Comparison of ENCODE assay signal across 22 cellular contexts in genomic region chr6:126662966-126663365, GRCh38.
"Had no signal": no experiment of that assay in that cellular context is flagged by ENCODE, and none has a peak within 500 bp of the region (broad histone marks: within the 10 kb centered on the region; RNA-seq: fewer than 3 reads in every experiment).

No MANE protein-coding gene starts in this region.

- H3K27me3 Mint-ChIP-seq: activated CD8-positive, alpha-beta T cell treated with anti-CD3 and anti-CD28 coated beads for 36 hours; activated naive CD8-positive, alpha-beta T cell treated with anti-CD3 and anti-CD28 coated beads, Interleukin-2, amount 10 ng/mL, durations not matched to agents 7 days and 5 days had no signal

- H3K36me3 ChIP-seq: Peyer's patch, SJSA1 had no signal

- H3K27ac ChIP-seq: body of pancreas, Peyer's patch, RWPE1, SJSA1 had no signal

- H3K27ac Mint-ChIP-seq: activated CD8-positive, alpha-beta T cell treated with anti-CD3 and anti-CD28 coated beads for 36 hours; activated naive CD8-positive, alpha-beta T cell treated with anti-CD3 and anti-CD28 coated beads, Interleukin-2, amount 10 ng/mL, durations not matched to agents 7 days and 5 days; activated T-cell treated with anti-CD3 and anti-CD28 coated beads, Interleukin-2, amount 50 U/mL, for 72 hours had no signal

- DNase-seq: activated CD4-positive, alpha-beta T cell treated with anti-CD3 and anti-CD28 coated beads for 4 hours; activated CD8-positive, alpha-beta memory T cell treated with anti-CD3 and anti-CD28 coated beads, Interleukin-2, amount 50 U/mL, for 4 hours; activated CD8-positive, alpha-beta T cell treated with anti-CD3 and anti-CD28 coated beads for 36 hours; activated naive CD4-positive, alpha-beta T cell treated with anti-CD3 and anti-CD28 coated beads, Interleukin-2, amount 50 U/mL, for 16 hours; activated naive CD8-positive, alpha-beta T cell treated with anti-CD3 and anti-CD28 coated beads, Interleukin-2, amount 10 ng/mL, durations not matched to agents 7 days and 5 days; activated T-cell treated with anti-CD3 and anti-CD28 coated beads, Interleukin-2, amount 50 U/mL, for 72 hours; aorta; body of pancreas; Karpas-422; MM.1S; NCI-H1105; NCI-H1436 treated with DMSO at 0.1 percent for 48 hours; NCI-H187; NCI-H2081 treated with DMSO at 0.1 percent for 48 hours; NCI-H446; Peyer's patch; Right ventricle myocardium superior; SW 1271 had no signal

- H3K27me3 ChIP-seq: body of pancreas, Peyer's patch, SJSA1 had no signal

- H3K9me3 ChIP-seq: body of pancreas, Peyer's patch, SJSA1 had no signal

- H3K4me1 ChIP-seq: body of pancreas, Peyer's patch, SJSA1 had no signal

- H3K4me3 ChIP-seq: body of pancreas, Peyer's patch, SJSA1 had no signal

- H3K4me3 Mint-ChIP-seq: activated CD8-positive, alpha-beta T cell treated with anti-CD3 and anti-CD28 coated beads for 36 hours; activated naive CD8-positive, alpha-beta T cell treated with anti-CD3 and anti-CD28 coated beads, Interleukin-2, amount 10 ng/mL, durations not matched to agents 7 days and 5 days; activated T-cell treated with anti-CD3 and anti-CD28 coated beads, Interleukin-2, amount 50 U/mL, for 72 hours had no signal

- H3K36me3 Mint-ChIP-seq: activated naive CD8-positive, alpha-beta T cell treated with anti-CD3 and anti-CD28 coated beads, Interleukin-2, amount 10 ng/mL, durations not matched to agents 7 days and 5 days had no signal

- H3K4me1 Mint-ChIP-seq: activated naive CD8-positive, alpha-beta T cell treated with anti-CD3 and anti-CD28 coated beads, Interleukin-2, amount 10 ng/mL, durations not matched to agents 7 days and 5 days had no signal

- ATAC-seq: activated CD4-positive, CD25-positive, alpha-beta regulatory T cell treated with anti-CD3 and anti-CD28 coated beads, Interleukin-2, amount 50 U/mL, for 24 hours; activated CD8-positive, alpha-beta T cell treated with anti-CD3 and anti-CD28 coated beads for 36 hours; activated T-cell treated with anti-CD3 and anti-CD28 coated beads, Interleukin-2, amount 50 U/mL, for 72 hours; body of pancreas; SK-N-SH treated with all-trans-retinoic acid at 6 μM for 48 hours had no signal
